8 cellular contexts compared by ENCODE assay signal in the genomic region with DNA sequence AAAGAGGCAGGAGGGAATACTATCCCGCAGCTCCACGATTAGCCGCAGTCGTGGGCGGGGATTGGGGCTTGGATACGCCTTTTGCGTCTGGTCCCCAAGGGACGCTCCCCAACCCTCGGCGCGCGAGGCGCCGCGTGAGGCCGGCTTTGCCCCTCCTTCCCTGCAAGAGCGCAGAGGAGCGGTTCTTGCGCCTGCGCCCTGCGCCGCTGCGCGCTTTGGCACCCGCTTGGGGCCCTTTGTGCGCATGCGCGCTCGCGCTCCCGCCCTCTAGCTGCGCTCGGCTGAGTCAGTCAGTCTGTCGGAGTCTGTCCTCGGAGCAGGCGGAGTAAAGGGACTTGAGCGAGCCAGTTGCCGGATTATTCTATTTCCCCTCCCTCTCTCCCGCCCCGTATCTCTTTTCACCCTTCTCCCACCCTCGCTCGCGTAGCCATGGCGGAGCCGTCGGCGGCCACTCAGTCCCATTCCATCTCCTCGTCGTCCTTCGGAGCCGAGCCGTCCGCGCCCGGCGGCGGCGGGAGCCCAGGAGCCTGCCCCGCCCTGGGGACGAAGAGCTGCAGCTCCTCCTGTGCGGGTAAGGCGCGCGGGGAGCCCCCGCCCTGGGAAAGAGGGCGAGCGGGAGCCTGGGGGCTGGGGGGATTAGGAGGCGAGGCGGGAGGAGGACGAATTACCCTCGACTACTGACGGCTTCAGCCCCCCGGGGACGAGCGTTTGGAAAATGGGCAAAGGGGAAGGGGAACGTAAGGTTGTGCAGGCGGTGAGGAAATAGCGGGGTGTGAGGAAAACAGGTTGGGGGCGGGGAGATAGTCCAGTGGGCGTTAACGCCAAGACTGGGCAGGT. TPM values are rescaled to one million over a fixed set of nuclear protein-coding genes. Genes with fewer than 3 reads are reported as not detected.
DNase-seq lines count a peak whose midpoint lies in the region; ATAC-seq and TF ChIP-seq lines count a peak whose summit lies in the region.

A gene with protein sequence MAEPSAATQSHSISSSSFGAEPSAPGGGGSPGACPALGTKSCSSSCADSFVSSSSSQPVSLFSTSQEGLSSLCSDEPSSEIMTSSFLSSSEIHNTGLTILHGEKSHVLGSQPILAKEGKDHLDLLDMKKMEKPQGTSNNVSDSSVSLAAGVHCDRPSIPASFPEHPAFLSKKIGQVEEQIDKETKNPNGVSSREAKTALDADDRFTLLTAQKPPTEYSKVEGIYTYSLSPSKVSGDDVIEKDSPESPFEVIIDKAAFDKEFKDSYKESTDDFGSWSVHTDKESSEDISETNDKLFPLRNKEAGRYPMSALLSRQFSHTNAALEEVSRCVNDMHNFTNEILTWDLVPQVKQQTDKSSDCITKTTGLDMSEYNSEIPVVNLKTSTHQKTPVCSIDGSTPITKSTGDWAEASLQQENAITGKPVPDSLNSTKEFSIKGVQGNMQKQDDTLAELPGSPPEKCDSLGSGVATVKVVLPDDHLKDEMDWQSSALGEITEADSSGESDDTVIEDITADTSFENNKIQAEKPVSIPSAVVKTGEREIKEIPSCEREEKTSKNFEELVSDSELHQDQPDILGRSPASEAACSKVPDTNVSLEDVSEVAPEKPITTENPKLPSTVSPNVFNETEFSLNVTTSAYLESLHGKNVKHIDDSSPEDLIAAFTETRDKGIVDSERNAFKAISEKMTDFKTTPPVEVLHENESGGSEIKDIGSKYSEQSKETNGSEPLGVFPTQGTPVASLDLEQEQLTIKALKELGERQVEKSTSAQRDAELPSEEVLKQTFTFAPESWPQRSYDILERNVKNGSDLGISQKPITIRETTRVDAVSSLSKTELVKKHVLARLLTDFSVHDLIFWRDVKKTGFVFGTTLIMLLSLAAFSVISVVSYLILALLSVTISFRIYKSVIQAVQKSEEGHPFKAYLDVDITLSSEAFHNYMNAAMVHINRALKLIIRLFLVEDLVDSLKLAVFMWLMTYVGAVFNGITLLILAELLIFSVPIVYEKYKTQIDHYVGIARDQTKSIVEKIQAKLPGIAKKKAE (plus strand): TSS at position 293 of the 837 bp plus-strand sequence. CDS start 137 bp downstream, at position 430.

- ATAC-seq in RWPE2 (ENCODE audit: low read depth) (peak; percentile 87), natural killer cell (peak; percentile 90 to 97 (median 93))

- no peaks in the 10 kb centered on the region for H3K9me3 Mint-ChIP-seq in activated T-helper 2 cell treated with anti-CD3 and anti-CD28 coated beads, Interferon-gamma antibody, Interleukin-2, Interleukin-4, amounts not matched to agents 10 μg/mL and 5 μg/mL and 100 μg/mL, durations not matched to agents 14 hours and 24 hours and 36 hours
- H3K9me3 Mint-ChIP-seq in natural killer cell: no peaks in the 10 kb centered on the region

- peaks cover 6% of the 10 kb centered on the region for H3K27me3 Mint-ChIP-seq in activated T-helper 2 cell treated with anti-CD3 and anti-CD28 coated beads, Interferon-gamma antibody, Interleukin-2, Interleukin-4, amounts not matched to agents 10 μg/mL and 5 μg/mL and 100 μg/mL, durations not matched to agents 14 hours and 24 hours and 36 hours (ENCODE audit: low read depth)
- H3K27me3 Mint-ChIP-seq in natural killer cell (ENCODE audit: low read depth in 2 of 2): peaks cover 0 to 3% of the 10 kb centered on the region in 2 donors

- peak within 1 kb of the TSS; percentile 89 for H3K4me3 Mint-ChIP-seq in activated T-helper 2 cell treated with anti-CD3 and anti-CD28 coated beads, Interferon-gamma antibody, Interleukin-2, Interleukin-4, amounts not matched to agents 10 μg/mL and 5 μg/mL and 100 μg/mL, durations not matched to agents 14 hours and 24 hours and 36 hours (ENCODE audit: low read depth)
- peak within 1 kb of the TSS; percentile 97 for H3K4me3 Mint-ChIP-seq in natural killer cell

- no peaks in the 10 kb centered on the region for H3K27me3 ChIP-seq in RWPE2 (ENCODE audit: insufficient read depth, poor library complexity, severe bottlenecking)

- H3K4me1 Mint-ChIP-seq in activated T-helper 2 cell treated with anti-CD3 and anti-CD28 coated beads, Interferon-gamma antibody, Interleukin-2, Interleukin-4, amounts not matched to agents 10 μg/mL and 5 μg/mL and 100 μg/mL, durations not matched to agents 14 hours and 24 hours and 36 hours (ENCODE audit: low read depth): peaks cover 23% of the 10 kb centered on the region
- H3K4me1 Mint-ChIP-seq in natural killer cell: peaks cover 28 to 30% of the 10 kb centered on the region in 2 donors

- H3K9me3 ChIP-seq in RWPE2 (ENCODE audit: severe bottlenecking): no peaks in the 10 kb centered on the region

- H3K36me3 Mint-ChIP-seq in activated T-helper 2 cell treated with anti-CD3 and anti-CD28 coated beads, Interferon-gamma antibody, Interleukin-2, Interleukin-4, amounts not matched to agents 10 μg/mL and 5 μg/mL and 100 μg/mL, durations not matched to agents 14 hours and 24 hours and 36 hours (ENCODE audit: low read depth): no peaks in the 10 kb centered on the region
- no peaks in the 10 kb centered on the region for H3K36me3 Mint-ChIP-seq in natural killer cell

- peaks cover 9% of the 10 kb centered on the region; the same call in 1 of the 2 replicates for H3K36me3 ChIP-seq in RWPE2 (ENCODE audit: low read depth)

- peak within 1 kb of the TSS; percentile 89 for H3K4me3 ChIP-seq in RWPE2 (ENCODE audit: severe bottlenecking)

- DNase-seq in EH (ENCODE audit: low read depth): peak; percentile 98
- peak; percentile 94 for DNase-seq in H4 (ENCODE audit: low spot score)
- DNase-seq in LoVo (ENCODE audit: low spot score): peak; percentile 98
- peak; percentile 93 for DNase-seq in RWPE2 (ENCODE audit: low spot score)
- DNase-seq in activated T-helper 2 cell treated with anti-CD3 and anti-CD28 coated beads, Interferon-gamma antibody, Interleukin-2, Interleukin-4, amounts not matched to agents 10 μg/mL and 5 μg/mL and 100 μg/mL, durations not matched to agents 14 hours and 24 hours and 36 hours (ENCODE audit: low spot score): peak; percentile 99
- DNase-seq in fibroblast of peridontal ligament (ENCODE audit: extremely low read depth): peak; percentile 98
- DNase-seq in natural killer cell: peak; percentile 98
- peak; percentile 96 for DNase-seq in stimulated activated naive CD4-positive, alpha-beta T cell treated with Interleukin-2 at 50 U/mL for 16 hours (lab: John Stamatoyannopoulos, UW)

- peaks cover 12% of the 10 kb centered on the region for H3K4me1 ChIP-seq in RWPE2 (ENCODE audit: insufficient read depth, poor library complexity, severe bottlenecking)

- peak within 1 kb of the TSS; percentile 86 for H3K27ac Mint-ChIP-seq in activated T-helper 2 cell treated with anti-CD3 and anti-CD28 coated beads, Interferon-gamma antibody, Interleukin-2, Interleukin-4, amounts not matched to agents 10 μg/mL and 5 μg/mL and 100 μg/mL, durations not matched to agents 14 hours and 24 hours and 36 hours
- peak within 1 kb of the TSS; percentile 84 to 86 for H3K27ac Mint-ChIP-seq in natural killer cell

- peak within 1 kb of the TSS; percentile 68 for H3K27ac ChIP-seq in RWPE2 (ENCODE audit: poor library complexity, severe bottlenecking)

- intact Hi-C loops in activated T-helper 2 cell treated with anti-CD3 and anti-CD28 coated beads, Interferon-gamma antibody, Interleukin-2, Interleukin-4, amounts not matched to agents 10 μg/mL and 5 μg/mL and 100 μg/mL, durations not matched to agents 14 hours and 24 hours and 36 hours (cut with micrococcal nuclease): loop anchor here (1.0 kb wide), 1 partner anchor 10 kb away; a partner anchor contains a TSS
- intact Hi-C loops in natural killer cell (cut with micrococcal nuclease): loop anchor here (1.0 kb wide), 1 partner anchor 10 kb away; a partner anchor contains a TSS

- TF ChIP-seq CTCF in RWPE2 (IDR thresholded peaks at IDR 0.05; ENCODE audit: poor library complexity, severe bottlenecking) (no peak), natural killer cell (IDR thresholded peaks at IDR 0.05) (no peak)

RNA-seq across cellular contexts. Expression of the gene that starts here (rescaled TPM):
- 50.9 and 78.6 TPM in 2 replicates for total RNA-seq in H4 (2014; rRNA removed; shearing (Covaris generic))
- total RNA-seq in activated T-helper 2 cell treated with anti-CD3 and anti-CD28 coated beads, Interferon-gamma antibody, Interleukin-2, Interleukin-4, amounts not matched to agents 10 μg/mL and 5 μg/mL and 100 μg/mL, durations not matched to agents 14 hours and 24 hours and 36 hours: 61.1 and 64.1 TPM in 2 replicates
- 10 to 100 TPM; 36.9 to 43.0 (median 37.6) TPM for total RNA-seq in natural killer cell

Comparison
In these comparisons a context has a peak if more than half of its experiments do, and no peak if none do; other contexts are left out.
1. Peak in every context shown above with its lines: DNase-seq, ATAC-seq, H3K4me3 ChIP-seq and H3K27ac ChIP-seq.